8 cellular contexts compared by ENCODE assay signal in genomic region chr9:134325096-134325812, GRCh38. TPM values are rescaled to one million over a fixed set of nuclear protein-coding genes. Genes with fewer than 3 reads are reported as not detected.
DNase-seq lines count a peak whose midpoint lies in the region; ATAC-seq and TF ChIP-seq lines count a peak whose summit lies in the region.

No MANE protein-coding gene starts in this region.

- H3K27ac ChIP-seq in HUES48 (ENCODE audit: low read depth, low read length): peak overlapping the region; percentile 42
- peak overlapping the region; percentile 92 for H3K27ac ChIP-seq in parathyroid adenoma
- no peak overlapping the region for H3K27ac ChIP-seq in OCI-LY7 (ENCODE audit: low read depth, low read length, poor library complexity, severe bottlenecking)

- H4K20me1 ChIP-seq in OCI-LY7 (ENCODE audit: insufficient read depth, low read length): no peaks in the 10 kb centered on the region

- H3K9ac ChIP-seq in HUES48 (ENCODE audit: low read depth, low read length) (peak overlapping the region; percentile 61; the same call in 1 of the 2 replicates), parathyroid adenoma (peak overlapping the region; percentile 72)

- H3K36me3 ChIP-seq in HUES48 (ENCODE audit: control insufficient read depth, insufficient read depth, low read length): no peaks in the 10 kb centered on the region
- H3K36me3 ChIP-seq in parathyroid adenoma (ENCODE audit: control insufficient read depth, insufficient read depth, low read length): no peaks in the 10 kb centered on the region
- H3K36me3 ChIP-seq in OCI-LY7 (ENCODE audit: insufficient read depth, low read length): no peaks in the 10 kb centered on the region

- H3K4me1 Mint-ChIP-seq in activated T-helper 1 cell treated with anti-CD3 and anti-CD28 coated beads, Interleukin-12 subunit alpha, Interleukin-12 subunit beta, Interleukin-2, Interleukin-4 antibody, amounts not matched to agents 30 ng/mL and 10 ng/mL and 1 ng/mL, durations not matched to agents 14 hours and 24 hours and 36 hours (ENCODE audit: low read depth): peaks cover 6% of the 10 kb centered on the region

- no peaks in the 10 kb centered on the region for H3K9me3 Mint-ChIP-seq in activated T-helper 1 cell treated with anti-CD3 and anti-CD28 coated beads, Interleukin-12 subunit alpha, Interleukin-12 subunit beta, Interleukin-2, Interleukin-4 antibody, amounts not matched to agents 30 ng/mL and 10 ng/mL and 1 ng/mL, durations not matched to agents 14 hours and 24 hours and 36 hours

- POLR2A ChIA-PET in AG04449 (lab: Yijun Ruan, JAX) (interaction anchor here (0.7 to 1.5 kb wide), 6 partner anchors 9 to 161 kb away, joined by 3 to 4 read pairs (median 4); partner anchors contain the start of gene RNU6ATAC), OCI-LY7 (lab: Charles Lee) (no interaction called here)

- no peak overlapping the region for H3K27ac Mint-ChIP-seq in activated T-helper 1 cell treated with anti-CD3 and anti-CD28 coated beads, Interleukin-12 subunit alpha, Interleukin-12 subunit beta, Interleukin-2, Interleukin-4 antibody, amounts not matched to agents 30 ng/mL and 10 ng/mL and 1 ng/mL, durations not matched to agents 14 hours and 24 hours and 36 hours

- H3K4me3 Mint-ChIP-seq in activated T-helper 1 cell treated with anti-CD3 and anti-CD28 coated beads, Interleukin-12 subunit alpha, Interleukin-12 subunit beta, Interleukin-2, Interleukin-4 antibody, amounts not matched to agents 30 ng/mL and 10 ng/mL and 1 ng/mL, durations not matched to agents 14 hours and 24 hours and 36 hours: peak overlapping the region; percentile 59

- TF ChIP-seq CTCF in AG04449 (IDR thresholded peaks at IDR 0.05; ENCODE audit: insufficient read depth, low read length, missing control alignments) (no peak), parathyroid adenoma (IDR thresholded peaks at IDR 0.05) (no peak), OCI-LY7 (conservative IDR thresholded peaks at IDR 0.05; ENCODE audit: low read length) (no peak)

- no TSS peak for BruUV-seq in OCI-LY7 (replicated peaks; lab: Mats Ljungman, UMichigan)

- peaks cover 30% of the 10 kb centered on the region for H3K27me3 Mint-ChIP-seq in activated T-helper 1 cell treated with anti-CD3 and anti-CD28 coated beads, Interleukin-12 subunit alpha, Interleukin-12 subunit beta, Interleukin-2, Interleukin-4 antibody, amounts not matched to agents 30 ng/mL and 10 ng/mL and 1 ng/mL, durations not matched to agents 14 hours and 24 hours and 36 hours (ENCODE audit: insufficient read depth)

- H3K4me3 ChIP-seq in AG04449 (ENCODE audit: low read depth, low read length) (peak overlapping the region; percentile 72), HUES48 (ENCODE audit: low read depth, low read length) (peak overlapping the region; percentile 74), parathyroid adenoma (ENCODE audit: low read depth, low read length) (peak overlapping the region; percentile 74), OCI-LY7 (ENCODE audit: low read depth, low read length, poor library complexity, severe bottlenecking) (no peak overlapping the region)

- H3K4me2 ChIP-seq in parathyroid adenoma (ENCODE audit: low read length) (peak overlapping the region; percentile 99), OCI-LY7 (ENCODE audit: low read length) (no peak overlapping the region)

- H3K4me1 ChIP-seq in HUES48 (ENCODE audit: control insufficient read depth, insufficient read depth, low read length) (peaks cover 26% of the 10 kb centered on the region), parathyroid adenoma (peaks cover 10% of the 10 kb centered on the region), OCI-LY7 (ENCODE audit: insufficient read depth, low read length, poor library complexity, severe bottlenecking) (no peaks in the 10 kb centered on the region)

- no peaks in the 10 kb centered on the region for H3K9me3 ChIP-seq in HUES48 (ENCODE audit: control insufficient read depth, insufficient read depth, low read length)
- H3K9me3 ChIP-seq in parathyroid adenoma (ENCODE audit: control insufficient read depth, low read length): no peaks in the 10 kb centered on the region
- H3K9me3 ChIP-seq in OCI-LY7 (ENCODE audit: low read length): no peaks in the 10 kb centered on the region

- CTCF ChIA-PET in AG04449 (lab: Yijun Ruan, JAX): interaction anchor here (0.7 to 7.2 kb wide), 3 partner anchors 131 to 156 kb away, joined by 3 to 54 read pairs (median 4); no protein-coding TSS in a partner anchor
- CTCF ChIA-PET in OCI-LY7 (lab: Charles Lee; ENCODE audit: unreplicated experiment): no interaction called here

- H3K9me2 ChIP-seq in OCI-LY7 (ENCODE audit: insufficient read depth, low read length): no peaks in the 10 kb centered on the region

- H3K27me3 ChIP-seq in HUES48 (ENCODE audit: control insufficient read depth, insufficient read depth, low read length) (no peaks in the 10 kb centered on the region), parathyroid adenoma (ENCODE audit: control insufficient read depth, insufficient read depth, low read length) (no peaks in the 10 kb centered on the region)

- DNase-seq in AG04449 (ENCODE audit: low read depth, low spot score) (no peak), Right ventricle myocardium superior (peak; percentile 75), NCI-H526 treated with DMSO at 0.1 percent for 48 hours (lab: John Stamatoyannopoulos, UW) (no peak), OCI-LY7 (ENCODE audit: low spot score) (no peak)
- DNase-seq in activated T-helper 1 cell treated with anti-CD3 and anti-CD28 coated beads, Interleukin-12 subunit alpha, Interleukin-12 subunit beta, Interleukin-2, Interleukin-4 antibody, amounts not matched to agents 30 ng/mL and 10 ng/mL and 1 ng/mL, durations not matched to agents 14 hours and 24 hours and 36 hours (ENCODE audit: low spot score): no peak

- ATAC-seq in Right ventricle myocardium superior (ENCODE audit: poor library complexity) (peak; percentile 7), HG03280 (IDR thresholded peaks at IDR 0.05; ENCODE audit: unreplicated experiment) (no peak)

- no peaks in the 10 kb centered on the region for H3K36me3 Mint-ChIP-seq in activated T-helper 1 cell treated with anti-CD3 and anti-CD28 coated beads, Interleukin-12 subunit alpha, Interleukin-12 subunit beta, Interleukin-2, Interleukin-4 antibody, amounts not matched to agents 30 ng/mL and 10 ng/mL and 1 ng/mL, durations not matched to agents 14 hours and 24 hours and 36 hours (ENCODE audit: low read depth)

- peak overlapping the region; percentile 70 for H2AFZ ChIP-seq in parathyroid adenoma
- no peak overlapping the region for H2AFZ ChIP-seq in OCI-LY7 (ENCODE audit: low read length)

- peaks cover 33% of the 10 kb centered on the region for H3K79me2 ChIP-seq in parathyroid adenoma
- no peaks in the 10 kb centered on the region for H3K79me2 ChIP-seq in OCI-LY7 (ENCODE audit: insufficient read depth, low read depth, low read length)

- intact Hi-C loops in activated T-helper 1 cell treated with anti-CD3 and anti-CD28 coated beads, Interleukin-12 subunit alpha, Interleukin-12 subunit beta, Interleukin-2, Interleukin-4 antibody, amounts not matched to agents 30 ng/mL and 10 ng/mL and 1 ng/mL, durations not matched to agents 14 hours and 24 hours and 36 hours (cut with micrococcal nuclease): loop anchor here (2.0 to 10.0 kb wide), 4 partner anchors 67 to 153 kb away; no protein-coding TSS in a partner anchor
- intact Hi-C loops in Right ventricle myocardium superior (cut with DNase I) (loop anchor here (5.0 kb wide), 2 partner anchors 47 to 158 kb away; no protein-coding TSS in a partner anchor), OCI-LY7 (cut with micrococcal nuclease; ENCODE audit: unreplicated experiment) (no loop called here)

RNA-seq across cellular contexts. Expression of gene RXRA, which starts 1.0 kb away (rescaled TPM):
- total RNA-seq in activated T-helper 1 cell treated with anti-CD3 and anti-CD28 coated beads, Interleukin-12 subunit alpha, Interleukin-12 subunit beta, Interleukin-2, Interleukin-4 antibody, amounts not matched to agents 30 ng/mL and 10 ng/mL and 1 ng/mL, durations not matched to agents 14 hours and 24 hours and 36 hours: 0.71 and 0.91 TPM in 2 replicates
- 89.0 TPM for total RNA-seq in Right ventricle myocardium superior
- total RNA-seq in OCI-LY7 (2014; rRNA removed; shearing (Covaris generic)): 0.05 and 0.25 TPM in 2 replicates
- total RNA-seq in OCI-LY7 (2022): 0.40 and 0.44 TPM in 2 replicates

Comparison
In these comparisons a context has a peak if more than half of its experiments do, and no peak if none do; other contexts are left out.
1. RNA of gene RXRA, which starts 1.0 kb away (total RNA-seq): 89.0 TPM in Right ventricle myocardium superior (single experiment); 0.71 to 0.91 TPM in activated T-helper 1 cell treated with anti-CD3 and anti-CD28 coated beads, Interleukin-12 subunit alpha, Interleukin-12 subunit beta, Interleukin-2, Interleukin-4 antibody, amounts not matched to agents 30 ng/mL and 10 ng/mL and 1 ng/mL, durations not matched to agents 14 hours and 24 hours and 36 hours and 0.05 to 0.44 TPM in OCI-LY7; every median in the first group is over 10 times any median in the second.